In genomic region chr22:37340331-37341262, GRCh38 we compare ENCODE assay signal across 18 cellular contexts. TPM values are rescaled to one million over a fixed set of nuclear protein-coding genes. Genes with fewer than 3 reads are reported as not detected.
DNase-seq lines count a peak whose midpoint lies in the region; ATAC-seq lines count a peak whose summit lies in the region.
"Had no signal": no experiment of that assay in that cellular context is flagged by ENCODE, and none has a peak within 500 bp of the region (broad histone marks: within the 10 kb centered on the region; RNA-seq: fewer than 3 reads in every experiment).

No MANE protein-coding gene starts in this region.

- H3K27me3 Mint-ChIP-seq in naive thymus-derived CD8-positive, alpha-beta T cell: peaks cover 0 to 16% (median 8%) of the 10 kb centered on the region in 5 donors

- ATAC-seq in GM21717 (IDR thresholded peaks at IDR 0.05; ENCODE audit: unreplicated experiment) (no peak), HG03571 (IDR thresholded peaks at IDR 0.05; ENCODE audit: unreplicated experiment) (no peak), GM21390 (IDR thresholded peaks at IDR 0.05; ENCODE audit: unreplicated experiment) (no peak)
- no peak for ATAC-seq in naive thymus-derived CD8-positive, alpha-beta T cell
- ATAC-seq: esophagus mucosa, heart right ventricle, Panc1 had no signal

- no peaks in the 10 kb centered on the region for H3K36me3 Mint-ChIP-seq in naive thymus-derived CD8-positive, alpha-beta T cell

- POLR2A ChIA-PET in naive thymus-derived CD8-positive, alpha-beta T cell (lab: Charles Lee): interaction anchor here (0.5 kb wide), 1 partner anchor 1287 kb away, joined by 3 read pairs; no protein-coding TSS in a partner anchor

- H3K9me3 Mint-ChIP-seq in naive thymus-derived CD8-positive, alpha-beta T cell: no peaks in the 10 kb centered on the region
- H3K9me3 Mint-ChIP-seq: stimulated activated naive CD8-positive, alpha-beta T cell treated with anti-CD3 and anti-CD28 coated beads, Interleukin-15, Interleukin-2, amounts not matched to agents 100 ng/mL and 50 ng/mL, for 24 hours had no signal

- DNase-seq in DMS79 (lab: John Stamatoyannopoulos, UW) (peak; percentile 47), NCI-H1417 treated with DMSO at 0.1 percent for 48 hours (lab: John Stamatoyannopoulos, UW) (peak; percentile 53), NCI-H524 treated with DMSO at 0.1 percent for 48 hours (lab: John Stamatoyannopoulos, UW) (peak; percentile 66), iPS-NIHi7 (ENCODE audit: extremely low spot score) (peak; percentile 60)
- DNase-seq in naive thymus-derived CD8-positive, alpha-beta T cell: no peak
- DNase-seq: activated CD8-positive, alpha-beta memory T cell treated with anti-CD3 and anti-CD28 coated beads for 24 hours; cortex of kidney; heart right ventricle; KBM-7; NCI-H2029; small intestine; WERI-Rb-1 had no signal

- peaks cover 4 to 32% (median 9%) of the 10 kb centered on the region in 4 donors for H3K4me1 Mint-ChIP-seq in naive thymus-derived CD8-positive, alpha-beta T cell

- H3K27ac Mint-ChIP-seq in naive thymus-derived CD8-positive, alpha-beta T cell: peak overlapping the region in 4 of 10 donors; percentile 16 to 75 (median 66)
- H3K27ac Mint-ChIP-seq: stimulated activated naive CD8-positive, alpha-beta T cell treated with anti-CD3 and anti-CD28 coated beads, Interleukin-15, Interleukin-2, amounts not matched to agents 100 ng/mL and 50 ng/mL, for 24 hours had no signal

- no peak overlapping the region for H3K4me3 Mint-ChIP-seq in naive thymus-derived CD8-positive, alpha-beta T cell
- H3K4me3 Mint-ChIP-seq: stimulated activated naive CD8-positive, alpha-beta T cell treated with anti-CD3 and anti-CD28 coated beads, Interleukin-15, Interleukin-2, amounts not matched to agents 100 ng/mL and 50 ng/mL, for 24 hours had no signal

RNA-seq across cellular contexts. Expression of gene CYTH4, which starts 58.3 kb away (rescaled TPM):
- 100 to 1,000 TPM; 177 to 193 TPM for total RNA-seq in naive thymus-derived CD8-positive, alpha-beta T cell
- 10 to 100 TPM; 48.9 to 60.8 (median 54.6) TPM for polyA plus RNA-seq in naive thymus-derived CD8-positive, alpha-beta T cell

Comparison
In these comparisons a context has a peak if more than half of its experiments do, and no peak if none do; other contexts are left out.
1. DNase-seq: peak in DMS79 (single experiment), NCI-H1417 treated with DMSO at 0.1 percent for 48 hours (single experiment), NCI-H524 treated with DMSO at 0.1 percent for 48 hours (single experiment) and iPS-NIHi7 (single experiment); none in naive thymus-derived CD8-positive, alpha-beta T cell (0 of 10).